Comparison of ENCODE assay signal across 9 cellular contexts in the genomic region with DNA sequence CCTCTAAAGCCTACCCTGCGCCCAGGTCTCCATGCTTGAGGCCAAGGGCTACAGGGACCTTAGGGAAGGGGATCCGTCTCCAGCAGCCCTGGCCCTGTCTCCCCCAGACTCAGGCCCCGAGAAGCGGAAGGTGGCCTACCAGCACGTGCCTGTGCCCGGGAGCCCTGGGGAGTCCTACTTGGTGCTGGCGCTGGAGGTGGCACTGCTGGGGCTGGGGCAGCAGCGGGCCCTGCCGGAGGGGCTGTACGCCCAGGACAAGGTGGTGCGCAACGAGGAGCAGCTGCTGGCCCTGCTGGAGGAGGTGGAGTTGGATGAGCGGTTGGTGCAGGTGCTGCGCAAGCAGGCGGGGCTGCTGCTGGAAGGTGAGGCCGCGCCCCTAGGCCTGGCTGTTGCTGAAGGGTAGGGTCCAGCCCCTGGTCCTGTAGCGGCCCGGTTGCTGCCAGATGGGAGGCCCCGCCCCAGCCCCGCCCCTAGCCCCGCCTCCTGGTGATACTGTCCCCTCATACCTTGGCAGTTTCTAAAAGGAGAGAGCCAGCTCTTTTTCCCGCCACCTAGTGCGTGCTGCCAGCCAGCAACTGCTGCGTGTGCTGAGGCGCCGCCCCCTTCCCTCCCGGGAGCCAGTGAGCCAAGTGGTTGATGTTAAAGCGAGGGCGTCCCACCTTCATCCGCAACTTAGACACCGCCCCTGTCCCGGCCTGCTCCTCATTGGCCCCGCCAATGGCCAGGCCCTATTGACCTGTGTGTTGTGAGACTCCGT. TPM values are rescaled to one million over a fixed set of nuclear protein-coding genes. Genes with fewer than 3 reads are reported as not detected.
DNase-seq lines count a peak whose midpoint lies in the region; ATAC-seq and TF ChIP-seq lines count a peak whose summit lies in the region.
"Had no signal": no experiment of that assay in that cellular context is flagged by ENCODE, and none has a peak within 500 bp of the region (broad histone marks: within the 10 kb centered on the region; RNA-seq: fewer than 3 reads in every experiment).

No MANE protein-coding gene starts in this region.

- peaks cover 10% of the 10 kb centered on the region for H3K9me3 Mint-ChIP-seq in Caco-2 (ENCODE audit: unreplicated experiment)
- no peaks in the 10 kb centered on the region for H3K9me3 Mint-ChIP-seq in mesothelial cell of epicardium

- DNase-seq in Caco-2 = peak; percentile 87 to 90
- peak; percentile 95 for DNase-seq in NCI-H1436 (lab: John Stamatoyannopoulos, UW)
- DNase-seq in amniotic epithelial cell (ENCODE audit: low read depth) = peak; percentile 44
- DNase-seq in mesothelial cell of epicardium (ENCODE audit: low spot score in 2 of 2, unreplicated experiment in 2 of 2) = no peak
- DNase-seq in RKO (ENCODE audit: low spot score) = no peak
- DNase-seq in LoVo (ENCODE audit: low spot score) = no peak

- no peaks in the 10 kb centered on the region for H3K9me3 ChIP-seq in Caco-2
- H3K9me3 ChIP-seq: SJSA1 had no signal

- H3K4me1 Mint-ChIP-seq in Caco-2 (ENCODE audit: low read depth, unreplicated experiment) (no peaks in the 10 kb centered on the region), mesothelial cell of epicardium (peaks cover 5% of the 10 kb centered on the region)

- no peaks in the 10 kb centered on the region for H3K27me3 ChIP-seq in Caco-2 (replicated peaks; ENCODE audit: control insufficient read depth, insufficient read depth, low read length)
- H3K27me3 ChIP-seq: SJSA1 had no signal

- no TSS peak for BruUV-seq in Caco-2 (replicated peaks; lab: Mats Ljungman, UMichigan)

- CTCF ChIA-PET in Caco-2 (lab: Charles Lee) = interaction anchor here (0.5 to 1.2 kb wide), 6 partner anchors 30 to 487 kb away, joined by 3 to 8 read pairs (median 3); partner anchors contain the start of gene ASF1B

- peak overlapping the region; percentile 70 for H3K4me3 ChIP-seq in Caco-2 (ENCODE audit: low read depth, low read length)
- H3K4me3 ChIP-seq: SJSA1 had no signal

- no peaks in the 10 kb centered on the region for H3K4me1 ChIP-seq in Caco-2
- H3K4me1 ChIP-seq: SJSA1 had no signal

- H3K36me3 Mint-ChIP-seq in Caco-2 (ENCODE audit: insufficient read depth, unreplicated experiment) (peaks cover 13% of the 10 kb centered on the region), mesothelial cell of epicardium (peaks cover 22% of the 10 kb centered on the region)

- POLR2A ChIA-PET in Caco-2 (lab: Charles Lee) = interaction anchor here (0.6 to 1.3 kb wide), 5 partner anchors 22 to 44 kb away, joined by 3 to 6 read pairs (median 4); partner anchors contain the start of genes C19orf53 and ZSWIM4

- ATAC-seq in GM19395 (IDR thresholded peaks at IDR 0.05; ENCODE audit: unreplicated experiment) (no peak), GM18868 (IDR thresholded peaks at IDR 0.05; ENCODE audit: unreplicated experiment) (no peak)

- H3K27me3 Mint-ChIP-seq in Caco-2 (ENCODE audit: insufficient read depth, unreplicated experiment) (no peaks in the 10 kb centered on the region), mesothelial cell of epicardium (ENCODE audit: low read depth) (no peaks in the 10 kb centered on the region)

- intact Hi-C loops in Caco-2 (cut with micrococcal nuclease; ENCODE audit: unreplicated experiment) = no loop called here

- H3K4me3 Mint-ChIP-seq in Caco-2 (ENCODE audit: unreplicated experiment) (peak overlapping the region; percentile 76), mesothelial cell of epicardium (peak overlapping the region; percentile 26)

- peak overlapping the region; percentile 45 for H3K27ac Mint-ChIP-seq in Caco-2 (ENCODE audit: unreplicated experiment)
- H3K27ac Mint-ChIP-seq in mesothelial cell of epicardium = no peak overlapping the region

- H3K36me3 ChIP-seq in Caco-2 (ENCODE audit: control insufficient read depth, insufficient read depth, low read length) = peaks cover 2% of the 10 kb centered on the region; the same call in 1 of the 2 replicates

- TF ChIP-seq CTCF in Caco-2 (IDR thresholded peaks at IDR 0.05; ENCODE audit: insufficient read depth in 1 of 2, low read depth in 1 of 2, low read length in 1 of 2, severe bottlenecking in 1 of 2, unreplicated experiment in 1 of 2) (no peak), mesothelial cell of epicardium (IDR thresholded peaks at IDR 0.05; ENCODE audit: unreplicated experiment) (no peak)

RNA-seq across cellular contexts. Expression of gene ZSWIM4, which starts 22.6 kb away (rescaled TPM):
- total RNA-seq in Caco-2 (2022) (4.0 and 5.7 TPM in 2 replicates), mesothelial cell of epicardium (21.5 to 23.6 TPM (median 22.7 TPM) in 3 replicates)

RNA-seq across cellular contexts. Expression of gene C19orf53, which starts 43.5 kb away (rescaled TPM):
- total RNA-seq in Caco-2 (2022) = 107 and 113 TPM in 2 replicates
- 68.9 to 79.1 TPM (median 74.9 TPM) in 3 replicates for total RNA-seq in mesothelial cell of epicardium

RNA-seq across cellular contexts. Expression of gene MRI1, which starts 53.5 kb away (rescaled TPM):
- total RNA-seq in Caco-2 (2022) (23.3 and 25.7 TPM in 2 replicates), mesothelial cell of epicardium (27.6 to 29.0 TPM (median 28.7 TPM) in 3 replicates)

RNA-seq across cellular contexts. Expression of gene NANOS3, which starts 59.1 kb away (rescaled TPM):
- not detected in 2 replicates for total RNA-seq in Caco-2 (2022)
- 4.9 to 8.6 TPM (median 8.2 TPM) in 3 replicates for total RNA-seq in mesothelial cell of epicardium

Comparison
In these comparisons a context has a peak if more than half of its experiments do, and no peak if none do; other contexts are left out.
1. DNase-seq: peak in Caco-2 (2 of 2), NCI-H1436 (single experiment) and amniotic epithelial cell (single experiment); none in mesothelial cell of epicardium (0 of 2), RKO (single experiment) and LoVo (single experiment).